Comparison of ENCODE assay signal across 18 cellular contexts in genomic region chr17:62902573-62903229, GRCh38.
DNase-seq lines count a peak whose midpoint lies in the region; ATAC-seq and TF ChIP-seq lines count a peak whose summit lies in the region.
"Had no signal": no experiment of that assay in that cellular context is flagged by ENCODE, and none has a peak within 500 bp of the region (broad histone marks: within the 10 kb centered on the region; RNA-seq: fewer than 3 reads in every experiment).

No MANE protein-coding gene starts in this region.

- no peak overlapping the region for H4K8ac ChIP-seq in IMR-90 (ENCODE audit: low read depth in 2 of 2, low read length in 2 of 2)

- peak overlapping the region; percentile 15 for H2AFZ ChIP-seq in IMR-90 (replicated peaks; ENCODE audit: low read length, poor library complexity)

- H4K5ac ChIP-seq in IMR-90 (ENCODE audit: low read depth, low read length), result no peak overlapping the region

- no peaks in the 10 kb centered on the region for H3K4me1 ChIP-seq in A673 (ENCODE audit: insufficient read depth, low read length, poor library complexity, severe bottlenecking)
- H3K4me1 ChIP-seq in IMR-90 (ENCODE audit: control insufficient read depth, insufficient read depth, low read length), result no peaks in the 10 kb centered on the region

- CTCF ChIA-PET in A673 (lab: Charles Lee), result no interaction called here
- CTCF ChIA-PET in IMR-90 (lab: Yijun Ruan, JAX), result no interaction called here
- CTCF ChIA-PET in WTC11 (lab: Charles Lee), result no interaction called here

- H4K20me1 ChIP-seq in IMR-90 (ENCODE audit: insufficient read depth, low read length), result no peaks in the 10 kb centered on the region

- DNase-seq in A673 (ENCODE audit: low spot score) (peak; percentile 14), IMR-90 (no peak), WTC11 (ENCODE audit: low spot score) (no peak), left colon (no peak), mesothelial cell of epicardium (ENCODE audit: low spot score in 2 of 2, unreplicated experiment in 2 of 2) (no peak), kidney glomerular epithelial cell (lab: John Stamatoyannopoulos, UW) (no peak)
- DNase-seq: CD8-positive, alpha-beta T cell; MV-4-11; NCI-H1436 treated with DMSO at 0.1 percent for 48 hours; NCI-H2081; NCI-H226; NCI-H82; SIG-M5; SW 1271 had no signal

- no peak overlapping the region for H2AK9ac ChIP-seq in IMR-90 (replicated peaks; ENCODE audit: low read depth, low read length, poor library complexity)

- H3K27me3 ChIP-seq in A673 (replicated peaks; ENCODE audit: insufficient read depth, low read depth, low read length, poor library complexity), result no peaks in the 10 kb centered on the region
- H3K27me3 ChIP-seq in IMR-90 (ENCODE audit: control insufficient read depth, insufficient read depth, low read length), result peaks cover 2% of the 10 kb centered on the region; the same call in 1 of the 2 replicates

- H2BK20ac ChIP-seq in IMR-90 (ENCODE audit: low read depth, low read length), result no peak overlapping the region

- no peaks in the 10 kb centered on the region for H3K79me1 ChIP-seq in IMR-90 (ENCODE audit: low read depth in 1 of 2, low read length in 2 of 2)

- no peak overlapping the region for H3K9ac ChIP-seq in IMR-90 (ENCODE audit: low read depth, low read length)

- H2BK15ac ChIP-seq in IMR-90 (ENCODE audit: low read depth, low read length), result no peak overlapping the region

- no peak for TF ChIP-seq POLR2A in IMR-90 (IDR thresholded peaks at IDR 0.05; ENCODE audit: low read depth, low read length)

- no peak overlapping the region for H3K4me3 Mint-ChIP-seq in WTC11
- H3K4me3 Mint-ChIP-seq in mesothelial cell of epicardium, result no peak overlapping the region
- H3K4me3 Mint-ChIP-seq: B cell; CD8-positive, alpha-beta T cell; IgD-negative memory B cell had no signal

- H3K27ac ChIP-seq in A673 (ENCODE audit: low read depth, low read length, poor library complexity, severe bottlenecking) (no peak overlapping the region), IMR-90 (ENCODE audit: insufficient read depth, low read length) (no peak overlapping the region)

- WGBS in IMR-90 (ENCODE audit: extremely low coverage in 2 of 2, insufficient read length in 1 of 2), 2 experiments, result 53% methylated on average over 2 of the region's 4 CpGs; no CpG with 5 or more reads in 1 of the 2 experiments

- no peak overlapping the region for H2BK5ac ChIP-seq in IMR-90 (ENCODE audit: low read depth, low read length, poor library complexity, severe bottlenecking)

- POLR2A ChIA-PET in A673 (lab: Charles Lee; ENCODE audit: low non-redundant PET), result no interaction called here
- POLR2A ChIA-PET in IMR-90 (lab: Charles Lee; ENCODE audit: unreplicated experiment), result no interaction called here
- POLR2A ChIA-PET in WTC11 (lab: Charles Lee), result no interaction called here

- H3K36me3 ChIP-seq in A673 (ENCODE audit: insufficient read depth, low read length, poor library complexity, severe bottlenecking), result no peaks in the 10 kb centered on the region
- no peaks in the 10 kb centered on the region for H3K36me3 ChIP-seq in IMR-90 (ENCODE audit: control insufficient read depth, insufficient read depth, low read length)

- no peak overlapping the region; the same call in 1 of the 2 replicates for H3K14ac ChIP-seq in IMR-90 (replicated peaks; ENCODE audit: low read depth, low read length)

- H3K36me3 Mint-ChIP-seq in WTC11, result no peaks in the 10 kb centered on the region
- H3K36me3 Mint-ChIP-seq in mesothelial cell of epicardium, result no peaks in the 10 kb centered on the region
- H3K36me3 Mint-ChIP-seq: CD8-positive, alpha-beta T cell; IgD-negative memory B cell had no signal

- no peak overlapping the region for H3K23ac ChIP-seq in IMR-90 (ENCODE audit: low read depth, low read length)

- dilution Hi-C loops in IMR-90 (cut with HindIII; ENCODE audit: low sequenced_read_pairs, unreplicated experiment), result no loop called here

- no peak overlapping the region for H3K27ac Mint-ChIP-seq in WTC11
- H3K27ac Mint-ChIP-seq in mesothelial cell of epicardium, result no peak overlapping the region
- H3K27ac Mint-ChIP-seq: B cell; CD8-positive, alpha-beta T cell; IgD-negative memory B cell had no signal

- TF ChIP-seq RAD21 in IMR-90 (IDR thresholded peaks at IDR 0.05; ENCODE audit: low read length), result no peak

- in situ Hi-C loops in IMR-90 (cut with MboI; ENCODE audit: low sequenced_read_pairs), result no loop called here

- BruUV-seq in A673 (replicated peaks; lab: Mats Ljungman, UMichigan), result no TSS peak
- BruUV-seq in IMR-90 (replicated peaks; lab: Mats Ljungman, UMichigan), result no TSS peak

- no peaks in the 10 kb centered on the region for H3K9me1 ChIP-seq in IMR-90 (ENCODE audit: insufficient read depth, low read length)

- H3K4me3 ChIP-seq in A673 (ENCODE audit: low read depth, low read length, poor library complexity, severe bottlenecking) (no peak overlapping the region), IMR-90 (ENCODE audit: insufficient read depth, low read depth, low read length) (no peak overlapping the region)

- H2BK120ac ChIP-seq in IMR-90 (ENCODE audit: low read depth, low read length), result no peak overlapping the region

- H3K27me3 Mint-ChIP-seq in WTC11 (ENCODE audit: low read depth) (no peaks in the 10 kb centered on the region), mesothelial cell of epicardium (ENCODE audit: low read depth) (no peaks in the 10 kb centered on the region)
- H3K27me3 Mint-ChIP-seq: IgD-negative memory B cell had no signal

- H3K9me3 ChIP-seq in A673 (ENCODE audit: low read depth, low read length, poor library complexity, severe bottlenecking), result no peaks in the 10 kb centered on the region
- H3K9me3 ChIP-seq in IMR-90 (ENCODE audit: control insufficient read depth, insufficient read depth, low read length), result no peaks in the 10 kb centered on the region

- no peak for ATAC-seq in IMR-90 (ENCODE audit: low read depth)
- ATAC-seq in WTC11, result peak; percentile 69
- peak; percentile 59 for ATAC-seq in left colon
- no peak for ATAC-seq in GM18511 (IDR thresholded peaks at IDR 0.05; ENCODE audit: unreplicated experiment)
- ATAC-seq in HG02763 (IDR thresholded peaks at IDR 0.05; ENCODE audit: unreplicated experiment), result no peak
- ATAC-seq: CD8-positive, alpha-beta T cell had no signal

- no peak overlapping the region for H4K91ac ChIP-seq in IMR-90 (ENCODE audit: insufficient read depth, low read depth, low read length)

- H3K4me1 Mint-ChIP-seq in WTC11 (peaks cover 22% of the 10 kb centered on the region), mesothelial cell of epicardium (peaks cover 18% of the 10 kb centered on the region)
- H3K4me1 Mint-ChIP-seq: B cell, IgD-negative memory B cell had no signal

- H3K9me3 Mint-ChIP-seq in WTC11 (peaks cover 4% of the 10 kb centered on the region; the same call in 1 of the 2 replicates), mesothelial cell of epicardium (peaks cover 3% of the 10 kb centered on the region)
- H3K9me3 Mint-ChIP-seq: CD8-positive, alpha-beta T cell had no signal

- H2AK5ac ChIP-seq in IMR-90 (ENCODE audit: low read depth, low read length), result no peak overlapping the region

- no peak overlapping the region for H3K4me2 ChIP-seq in IMR-90 (ENCODE audit: low read depth, low read length)

- no peak for TF ChIP-seq CTCF in A673 (conservative IDR thresholded peaks at IDR 0.05; ENCODE audit: low read depth, low read length)
- TF ChIP-seq CTCF in IMR-90 (conservative IDR thresholded peaks at IDR 0.05; ENCODE audit: low read depth, low read length), result no peak
- TF ChIP-seq CTCF in WTC11 (IDR thresholded peaks at IDR 0.05), result no peak
- TF ChIP-seq CTCF in mesothelial cell of epicardium (IDR thresholded peaks at IDR 0.05; ENCODE audit: unreplicated experiment), result no peak

- H3K18ac ChIP-seq in IMR-90 (ENCODE audit: low read depth, low read length), result no peak overlapping the region

- intact Hi-C loops in A673 (cut with micrococcal nuclease; ENCODE audit: unreplicated experiment), result no loop called here
- intact Hi-C loops in IMR-90 (cut with micrococcal nuclease), result no loop called here
- intact Hi-C loops in left colon (cut with DNase I, micrococcal nuclease), result no loop called here

- H3K4ac ChIP-seq in IMR-90 (ENCODE audit: low read depth, low read length), result peak overlapping the region; percentile 33; the same call in 1 of the 2 replicates

- no peak overlapping the region for H3K56ac ChIP-seq in IMR-90 (ENCODE audit: extremely low read depth, insufficient read depth, low read length)

TF ChIP-seq in IMR-90, 13 proteins besides CTCF, POLR2A, EP300 and RAD21 (continues in another document):
- TF ChIP-seq CEBPB (IDR thresholded peaks at IDR 0.05; ENCODE audit: low read depth, low read length) (no peak), ELK1 (IDR thresholded peaks at IDR 0.05; ENCODE audit: borderline replicate concordance, low read depth, low read length) (no peak), RFX5 (IDR thresholded peaks at IDR 0.05; ENCODE audit: low read depth, low read length) (no peak), NFE2L2 (IDR thresholded peaks at IDR 0.05; ENCODE audit: low read depth, low read length) (no peak)

TF ChIP-seq in WTC11, 78 proteins besides CTCF, POLR2A, EP300 and RAD21 (continues in another document):
- TF ChIP-seq PRRX2 (CRISPR knock-in tag; IDR thresholded peaks at IDR 0.05) (no peak), MYBL2 (CRISPR knock-in tag; IDR thresholded peaks at IDR 0.05) (no peak), NR3C1 (CRISPR knock-in tag; conservative IDR thresholded peaks at IDR 0.05; ENCODE audit: low read depth) (no peak), AFF4 (CRISPR knock-in tag; IDR thresholded peaks at IDR 0.05; ENCODE audit: borderline replicate concordance) (no peak)

Comparison
In these comparisons a context has a peak if more than half of its experiments do, and no peak if none do; other contexts are left out.
1. ATAC-seq: peak in WTC11 (single experiment) and left colon (single experiment); none in IMR-90 (single experiment), GM18511 (single experiment) and HG02763 (single experiment).